ENCODE assay signal across 19 cellular contexts in the genomic region with DNA sequence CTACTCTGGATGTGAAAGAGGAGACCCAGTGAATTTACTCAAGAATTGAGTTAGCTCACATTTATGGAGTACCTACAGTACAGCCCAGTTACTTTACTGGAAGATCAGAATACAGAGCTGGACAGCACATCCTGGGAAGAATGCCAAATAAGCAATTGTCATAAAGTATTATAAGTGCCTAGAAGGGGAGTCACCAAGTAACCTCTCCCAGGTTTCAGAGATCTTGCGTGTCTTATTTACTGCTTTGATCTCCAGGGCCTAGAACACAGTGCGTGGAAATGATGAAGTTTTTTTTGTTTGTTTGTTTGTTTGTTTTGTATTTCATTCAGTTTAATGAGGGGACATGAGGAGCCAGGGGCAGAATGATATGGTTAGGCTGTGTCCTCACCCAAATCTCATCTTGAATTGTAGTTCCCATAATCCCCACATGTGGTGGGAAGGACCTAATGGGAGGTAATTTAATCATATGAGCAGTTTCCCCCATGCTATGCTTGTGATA. TPM values are rescaled to one million over a fixed set of nuclear protein-coding genes. Genes with fewer than 3 reads are reported as not detected.
DNase-seq lines count a peak whose midpoint lies in the region; ATAC-seq and TF ChIP-seq lines count a peak whose summit lies in the region.
"Had no signal": no experiment of that assay in that cellular context is flagged by ENCODE, and none has a peak within 500 bp of the region (broad histone marks: within the 10 kb centered on the region; RNA-seq: fewer than 3 reads in every experiment).

No MANE protein-coding gene starts in this region.

- POLR2A ChIA-PET in HCT116 (lab: Charles Lee) (no interaction called here), OCI-LY7 (lab: Charles Lee) (no interaction called here)

- H3K36me3 ChIP-seq in HCT116 (ENCODE audit: control insufficient read depth in 1 of 2, insufficient read depth in 2 of 2, low read length in 2 of 2): no peaks in the 10 kb centered on the region
- H3K36me3 ChIP-seq in ascending aorta: no peaks in the 10 kb centered on the region
- no peaks in the 10 kb centered on the region for H3K36me3 ChIP-seq in mucosa of descending colon (ENCODE audit: low read depth)
- H3K36me3 ChIP-seq in OCI-LY7 (ENCODE audit: insufficient read depth, low read length): no peaks in the 10 kb centered on the region

- no peak for TF ChIP-seq RAD21 in HCT116 (IDR thresholded peaks at IDR 0.05; ENCODE audit: low read depth)

- no peak for TF ChIP-seq POLR2A in HCT116 (IDR thresholded peaks at IDR 0.05; ENCODE audit: borderline replicate concordance, extremely low read depth, insufficient read depth, insufficient read length)

- H3K4me2 ChIP-seq in HCT116 (ENCODE audit: low read length): peak overlapping the region; percentile 31; the same call in 1 of the 2 replicates
- H3K4me2 ChIP-seq in OCI-LY7 (ENCODE audit: low read length): no peak overlapping the region

- H3K27me3 ChIP-seq in HCT116 (ENCODE audit: insufficient read depth, low read length) (no peaks in the 10 kb centered on the region), ascending aorta (no peaks in the 10 kb centered on the region)

- intact Hi-C loops in HCT116 (cut with micrococcal nuclease): no loop called here
- intact Hi-C loops in ascending aorta (cut with DNase I): loop anchor here (5.0 to 10.0 kb wide), 2 partner anchors 78 to 225 kb away; a partner anchor contains a TSS
- intact Hi-C loops in mucosa of descending colon (cut with DNase I, micrococcal nuclease): no loop called here
- intact Hi-C loops in OCI-LY7 (cut with micrococcal nuclease; ENCODE audit: unreplicated experiment): loop anchor here (5.0 kb wide), 1 partner anchor 53 kb away; no protein-coding TSS in a partner anchor

- BruUV-seq in HCT116 (replicated peaks; lab: Mats Ljungman, UMichigan) (TSS peak; percentile 5), OCI-LY7 (replicated peaks; lab: Mats Ljungman, UMichigan) (no TSS peak)

- RAD21 ChIA-PET in HCT116 (lab: Charles Lee; ENCODE audit: low non-redundant PET in 1 of 2, low total read pairs in 2 of 2, uncharacterized antibody in 2 of 2, unreplicated experiment in 2 of 2): no interaction called here

- H3K27ac ChIP-seq in HCT116 (ENCODE audit: low read depth, low read length): no peak overlapping the region
- peak overlapping the region; percentile 16 to 23 for H3K27ac ChIP-seq in ascending aorta
- H3K27ac ChIP-seq in OCI-LY7 (ENCODE audit: low read depth, low read length, poor library complexity, severe bottlenecking): no peak overlapping the region

- no peak for ATAC-seq in HCT116
- ATAC-seq in mucosa of descending colon: peak; percentile 68
- ATAC-seq in HG03442 (IDR thresholded peaks at IDR 0.05; ENCODE audit: unreplicated experiment): no peak
- ATAC-seq: esophagus mucosa; stimulated activated memory B cell treated with anti-CD40 and anti-IgM and Interleukin-4, amounts not matched to agents 10 μg/mL and 1 μg/mL and 100 μg/mL, for 72 hours had no signal

- no peak overlapping the region for H3K9ac ChIP-seq in HCT116 (ENCODE audit: low read length)

- no peaks in the 10 kb centered on the region for H3K9me2 ChIP-seq in HCT116 (ENCODE audit: insufficient read depth)
- H3K9me2 ChIP-seq in OCI-LY7 (ENCODE audit: insufficient read depth, low read length): no peaks in the 10 kb centered on the region

- H3K9me3 ChIP-seq in HCT116 (ENCODE audit: control insufficient read depth in 1 of 2, insufficient read depth in 1 of 2, low read depth in 1 of 2, low read length in 2 of 2) (no peaks in the 10 kb centered on the region), ascending aorta (no peaks in the 10 kb centered on the region), mucosa of descending colon (no peaks in the 10 kb centered on the region), OCI-LY7 (ENCODE audit: low read length) (no peaks in the 10 kb centered on the region)
- H3K9me3 ChIP-seq: Caco-2 had no signal

- H3K4me1 ChIP-seq in HCT116 (ENCODE audit: control insufficient read depth in 1 of 2, insufficient read depth in 2 of 2, low read length in 2 of 2) (peaks cover 37 to 56% of the 10 kb centered on the region in 2 experiments), ascending aorta (peaks cover 3 to 42% of the 10 kb centered on the region in 2 donors), mucosa of descending colon (ENCODE audit: low read depth) (peaks cover 19% of the 10 kb centered on the region), OCI-LY7 (ENCODE audit: insufficient read depth, low read length, poor library complexity, severe bottlenecking) (peaks cover 8% of the 10 kb centered on the region)

- H3K79me2 ChIP-seq in HCT116 (ENCODE audit: insufficient read depth, low read length) (peaks cover 42% of the 10 kb centered on the region), OCI-LY7 (ENCODE audit: insufficient read depth, low read depth, low read length) (peaks cover 11% of the 10 kb centered on the region; the same call in 1 of the 2 replicates)

- DNase-seq in NCI-H1105 treated with DMSO at 0.1 percent for 48 hours (lab: John Stamatoyannopoulos, UW): peak; percentile 4
- no peak for DNase-seq in NCI-H1105 (lab: John Stamatoyannopoulos, UW)
- no peak for DNase-seq in HCT116 (ENCODE audit: low read depth, low spot score)
- DNase-seq in ascending aorta (ENCODE audit: low spot score in 2 of 2): no peak
- peak in 1 of 3 donors; percentile 39 for DNase-seq in mucosa of descending colon
- DNase-seq in OCI-LY7 (ENCODE audit: low spot score): no peak
- DNase-seq in NOMO-1 (lab: John Stamatoyannopoulos, UW; ENCODE audit: unreplicated experiment in 2 of 2): no peak
- DNase-seq: 8988T; activated CD4-positive, alpha-beta T cell treated with anti-CD3 and anti-CD28 coated beads for 48 hours; activated T-cell treated with anti-CD3 and anti-CD28 coated beads, Interleukin-2, amount 50 U/mL, for 48 hours; aorta; Caco-2; NCI-H1417 treated with DMSO at 0.1 percent for 48 hours; NCI-H524 treated with DMSO at 0.1 percent for 48 hours; RPMI8226 had no signal

- CTCF ChIA-PET in HCT116 (lab: Charles Lee) (no interaction called here), OCI-LY7 (lab: Charles Lee; ENCODE audit: unreplicated experiment) (no interaction called here)

- H3K4me3 ChIP-seq in HCT116 (replicated peaks in 1 of 2; ENCODE audit: low read depth in 1 of 2, low read length in 2 of 2) (no peak overlapping the region), ascending aorta (no peak overlapping the region), mucosa of descending colon (no peak overlapping the region), OCI-LY7 (ENCODE audit: low read depth, low read length, poor library complexity, severe bottlenecking) (no peak overlapping the region)
- H3K4me3 ChIP-seq: lung had no signal

- H4K20me1 ChIP-seq in HCT116 (ENCODE audit: insufficient read depth): no peaks in the 10 kb centered on the region
- no peaks in the 10 kb centered on the region for H4K20me1 ChIP-seq in OCI-LY7 (ENCODE audit: insufficient read depth, low read length)

- no peak for TF ChIP-seq CTCF in HCT116 (IDR thresholded peaks at IDR 0.05 in 2 of 3, conservative IDR thresholded peaks at IDR 0.05 in 1 of 3; ENCODE audit: borderline replicate concordance in 1 of 3, insufficient read depth in 1 of 3, low read depth in 2 of 3, low read length in 2 of 3)
- TF ChIP-seq CTCF in ascending aorta (IDR thresholded peaks at IDR 0.05): no peak
- TF ChIP-seq CTCF in mucosa of descending colon (IDR thresholded peaks at IDR 0.05): no peak
- no peak for TF ChIP-seq CTCF in OCI-LY7 (conservative IDR thresholded peaks at IDR 0.05; ENCODE audit: low read length)

- H2AFZ ChIP-seq in HCT116 (ENCODE audit: low read depth, low read length, poor library complexity, severe bottlenecking) (no peak overlapping the region), OCI-LY7 (ENCODE audit: low read length) (no peak overlapping the region)

TF ChIP-seq in HCT116, 20 proteins besides CTCF, POLR2A, EP300 and RAD21 (continues in another document):
- TF ChIP-seq EGR1 (IDR thresholded peaks at IDR 0.05; ENCODE audit: low read depth) (no peak), CEBPB (IDR thresholded peaks at IDR 0.05; ENCODE audit: low read depth) (no peak), YY1 (IDR thresholded peaks at IDR 0.05; ENCODE audit: extremely low read depth, insufficient replicate concordance, low read depth, low read length) (no peak), TCF7L2 (IDR thresholded peaks at IDR 0.05; ENCODE audit: borderline replicate concordance, extremely low read depth, insufficient read depth, insufficient read length) (no peak), JUND (IDR thresholded peaks at IDR 0.05) (no peak), EZH2 (IDR thresholded peaks at IDR 0.05) (no peak)
- TF ChIP-seq, protein P1, sequence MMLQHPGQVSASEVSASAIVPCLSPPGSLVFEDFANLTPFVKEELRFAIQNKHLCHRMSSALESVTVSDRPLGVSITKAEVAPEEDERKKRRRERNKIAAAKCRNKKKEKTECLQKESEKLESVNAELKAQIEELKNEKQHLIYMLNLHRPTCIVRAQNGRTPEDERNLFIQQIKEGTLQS (IDR thresholded peaks at IDR 0.05): no peak
- TF ChIP-seq, protein P2, sequence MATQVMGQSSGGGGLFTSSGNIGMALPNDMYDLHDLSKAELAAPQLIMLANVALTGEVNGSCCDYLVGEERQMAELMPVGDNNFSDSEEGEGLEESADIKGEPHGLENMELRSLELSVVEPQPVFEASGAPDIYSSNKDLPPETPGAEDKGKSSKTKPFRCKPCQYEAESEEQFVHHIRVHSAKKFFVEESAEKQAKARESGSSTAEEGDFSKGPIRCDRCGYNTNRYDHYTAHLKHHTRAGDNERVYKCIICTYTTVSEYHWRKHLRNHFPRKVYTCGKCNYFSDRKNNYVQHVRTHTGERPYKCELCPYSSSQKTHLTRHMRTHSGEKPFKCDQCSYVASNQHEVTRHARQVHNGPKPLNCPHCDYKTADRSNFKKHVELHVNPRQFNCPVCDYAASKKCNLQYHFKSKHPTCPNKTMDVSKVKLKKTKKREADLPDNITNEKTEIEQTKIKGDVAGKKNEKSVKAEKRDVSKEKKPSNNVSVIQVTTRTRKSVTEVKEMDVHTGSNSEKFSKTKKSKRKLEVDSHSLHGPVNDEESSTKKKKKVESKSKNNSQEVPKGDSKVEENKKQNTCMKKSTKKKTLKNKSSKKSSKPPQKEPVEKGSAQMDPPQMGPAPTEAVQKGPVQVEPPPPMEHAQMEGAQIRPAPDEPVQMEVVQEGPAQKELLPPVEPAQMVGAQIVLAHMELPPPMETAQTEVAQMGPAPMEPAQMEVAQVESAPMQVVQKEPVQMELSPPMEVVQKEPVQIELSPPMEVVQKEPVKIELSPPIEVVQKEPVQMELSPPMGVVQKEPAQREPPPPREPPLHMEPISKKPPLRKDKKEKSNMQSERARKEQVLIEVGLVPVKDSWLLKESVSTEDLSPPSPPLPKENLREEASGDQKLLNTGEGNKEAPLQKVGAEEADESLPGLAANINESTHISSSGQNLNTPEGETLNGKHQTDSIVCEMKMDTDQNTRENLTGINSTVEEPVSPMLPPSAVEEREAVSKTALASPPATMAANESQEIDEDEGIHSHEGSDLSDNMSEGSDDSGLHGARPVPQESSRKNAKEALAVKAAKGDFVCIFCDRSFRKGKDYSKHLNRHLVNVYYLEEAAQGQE (IDR thresholded peaks at IDR 0.05; ENCODE audit: low read depth): no peak; the same call in 1 of the 2 replicates

RNA-seq across cellular contexts. Expression of a gene that starts 5.1 kb away (rescaled TPM):
- total RNA-seq in HCT116 (2021; ENCODE audit: unreplicated experiment) (16.9 TPM), ascending aorta (59.2 TPM), mucosa of descending colon (10 to 100 TPM; 18.7 to 27.6 (median 27.3) TPM), OCI-LY7 (2022) (18.8 and 19.8 TPM in 2 replicates)
- 9.1 and 10.8 TPM in 2 replicates for polyA plus RNA-seq in HCT116 (2012)
- total RNA-seq in OCI-LY7 (2014; rRNA removed; shearing (Covaris generic)): 11.1 and 15.4 TPM in 2 replicates

Comparison
In these comparisons a context has a peak if more than half of its experiments do, and no peak if none do; other contexts are left out.
1. H3K27ac ChIP-seq: peak in ascending aorta (2 of 2); none in HCT116 (single experiment) and OCI-LY7 (single experiment).
2. intact Hi-C loops: an anchor here in ascending aorta (5.0 to 10.0 kb wide) and OCI-LY7 (5.0 kb wide); none called in HCT116 and mucosa of descending colon.